In the genomic region with DNA sequence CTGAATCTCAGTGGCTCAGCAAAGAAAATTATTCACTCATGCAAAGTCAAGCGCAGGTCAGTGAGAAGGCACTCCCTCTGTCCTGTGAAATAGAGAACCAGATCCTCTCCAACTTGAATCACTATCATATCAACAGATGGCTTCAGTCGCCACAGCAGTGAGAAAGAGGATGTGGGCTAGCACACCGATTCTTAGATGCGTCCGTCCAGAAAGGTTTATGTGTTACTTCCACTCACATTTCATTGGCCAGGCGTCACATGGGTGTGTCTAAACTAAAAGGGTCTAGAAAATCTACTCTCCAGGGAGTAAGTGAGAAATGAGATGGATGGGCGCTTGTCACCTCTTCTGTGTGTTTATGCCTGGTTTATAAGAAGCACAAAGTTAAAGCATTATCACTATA, we compare ENCODE assay signal across 10 cellular contexts.
A peak's percentile ranks its signal among the peaks of the same experiment; 100 is the strongest.
DNase-seq lines count a peak whose midpoint lies in the region; ATAC-seq lines count a peak whose summit lies in the region.
"Had no signal": no experiment of that assay in that cellular context is flagged by ENCODE, and none has a peak within 500 bp of the region (broad histone marks: within the 10 kb centered on the region; RNA-seq: fewer than 3 reads in every experiment).

No MANE protein-coding gene starts in this region.

- ATAC-seq in GM19324 (IDR thresholded peaks at IDR 0.05; ENCODE audit: low FRiP score, unreplicated experiment) (peak; percentile 74), HG02798 (IDR thresholded peaks at IDR 0.05; ENCODE audit: poor library complexity, unreplicated experiment) (peak; percentile 91), naive B cell (ENCODE audit: low read depth in 2 of 2) (peak; percentile 71 to 92)
- ATAC-seq: Panc1 had no signal

- H3K27ac Mint-ChIP-seq in naive B cell: peak overlapping the region in 1 of 6 donors; percentile 26
- H3K27ac Mint-ChIP-seq: natural killer cell treated with Interleukin-12 subunit alpha and Interleukin-12 subunit beta and Interleukin-15 and Interleukin-18, amount 100 ng/mL, for 72 hours had no signal

- peaks cover 4 to 16% (median 11%) of the 10 kb centered on the region in 3 donors for H3K27me3 Mint-ChIP-seq in naive B cell

- DNase-seq in KBM-7 (peak; percentile 16), naive B cell (peak; percentile 6), NCI-H1930 (lab: John Stamatoyannopoulos, UW) (no peak), amniotic stem cell (lab: John Stamatoyannopoulos, UW) (no peak)
- DNase-seq in activated naive CD4-positive, alpha-beta T cell treated with anti-CD3 and anti-CD28 coated beads, Interleukin-2, amount 50 U/mL, for 16 hours: no peak
- DNase-seq: activated CD4-positive, alpha-beta T cell treated with anti-CD3 and anti-CD28 coated beads, Interleukin-2, amount 50 U/mL, for 1 hour had no signal

- no peaks in the 10 kb centered on the region for H3K4me1 Mint-ChIP-seq in naive B cell

- H3K36me3 Mint-ChIP-seq in naive B cell: no peaks in the 10 kb centered on the region
- H3K36me3 Mint-ChIP-seq: natural killer cell treated with Interleukin-12 subunit alpha and Interleukin-12 subunit beta and Interleukin-15 and Interleukin-18, amount 100 ng/mL, for 72 hours had no signal

- no peak overlapping the region for H3K4me3 Mint-ChIP-seq in naive B cell
- H3K4me3 Mint-ChIP-seq: natural killer cell treated with Interleukin-12 subunit alpha and Interleukin-12 subunit beta and Interleukin-15 and Interleukin-18, amount 100 ng/mL, for 72 hours had no signal

- peaks cover 0 to 7% (median 0%) of the 10 kb centered on the region in 7 donors for H3K9me3 Mint-ChIP-seq in naive B cell
- H3K9me3 Mint-ChIP-seq: natural killer cell treated with Interleukin-12 subunit alpha and Interleukin-12 subunit beta and Interleukin-15 and Interleukin-18, amount 100 ng/mL, for 72 hours had no signal

- in situ Hi-C loops in KBM-7 (cut with MboI; ENCODE audit: low pct_unique_long_range_greater_than_20kb, low sequenced_read_pairs): no loop called here

Comparison
In these comparisons a context has a peak if more than half of its experiments do, and no peak if none do; other contexts are left out.
1. DNase-seq: peak in KBM-7 (single experiment) and naive B cell (single experiment); none in activated naive CD4-positive, alpha-beta T cell treated with anti-CD3 and anti-CD28 coated beads, Interleukin-2, amount 50 U/mL, for 16 hours (single experiment), NCI-H1930 (0 of 2) and amniotic stem cell (single experiment).
2. Peak in every context shown above with its lines, with median percentiles within 50 percentile points of each other: ATAC-seq.